Comparison of ENCODE assay signal across 8 cellular contexts in genomic region chr10:32980558-32981468, GRCh38. TPM values are rescaled to one million over a fixed set of nuclear protein-coding genes. Genes with fewer than 3 reads are reported as not detected.
DNase-seq lines count a peak whose midpoint lies in the region; TF ChIP-seq lines count a peak whose summit lies in the region.

No MANE protein-coding gene starts in this region.

- TF ChIP-seq CTCF in neutrophil (IDR thresholded peaks at IDR 0.05): no peak

- H3K36me3 ChIP-seq in neutrophil: no peaks in the 10 kb centered on the region

- H3K4me1 ChIP-seq in neutrophil (ENCODE audit: control insufficient read depth in 1 of 2, insufficient read depth in 1 of 2, low read depth in 1 of 2, low read length in 1 of 2): peaks cover 10 to 14% of the 10 kb centered on the region in 2 experiments

- peaks cover 8% of the 10 kb centered on the region for H3K27me3 ChIP-seq in neutrophil

- H3K4me3 ChIP-seq in neutrophil (ENCODE audit: low read depth in 1 of 2, low read length in 1 of 2): peak overlapping the region; percentile 53 to 57

- DNase-seq in EL (peak; percentile 100), H4 (ENCODE audit: low spot score) (peak; percentile 93), LoVo (ENCODE audit: low spot score) (peak; percentile 93), SHP77 treated with DMSO at 0.1 percent for 48 hours (lab: John Stamatoyannopoulos, UW) (peak; percentile 87), activated gamma-delta T cell treated with Interleukin-2 at 50 U/mL for 16 hours (peak; percentile 75), germinal center (ENCODE audit: low spot score) (peak; percentile 67), substantia nigra (lab: John Stamatoyannopoulos, UW) (peak in 48 of 49 donors; percentile 11 to 94 (median 60))

- H3K27ac ChIP-seq in neutrophil: no peak overlapping the region
- H3K27ac ChIP-seq in substantia nigra (ENCODE audit: low read depth, low read length, poor library complexity, severe bottlenecking): peak overlapping the region; percentile 73

- no peaks in the 10 kb centered on the region for H3K9me3 ChIP-seq in neutrophil

RNA-seq across cellular contexts. Expression of gene ITGB1, which starts 22.8 kb away (rescaled TPM):
- 650 and 683 TPM in 2 replicates for total RNA-seq in H4 (2014; rRNA removed; shearing (Covaris generic))
